ENCODE assay signal across 1 cellular context in the genomic region with DNA sequence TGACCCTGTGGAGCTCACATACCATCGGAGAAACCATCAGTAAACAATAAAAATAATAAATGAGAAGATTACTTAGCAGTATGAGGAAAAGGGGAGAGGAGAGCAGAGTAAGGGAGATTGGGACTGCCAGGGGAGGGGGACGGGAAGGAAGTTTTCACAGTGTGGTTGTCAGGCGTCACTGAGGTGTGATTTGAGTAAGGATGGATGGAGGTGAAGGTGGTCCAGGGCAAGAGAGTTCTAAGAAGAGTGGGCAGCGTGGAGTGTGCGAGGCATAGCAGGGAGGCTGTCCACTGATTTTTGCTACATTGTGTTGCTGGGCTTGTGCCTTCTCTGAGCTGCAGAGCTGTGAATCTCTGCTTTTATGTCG.
TF ChIP-seq lines count a peak whose summit lies in the region.

No MANE protein-coding gene starts in this region.

TF ChIP-seq in GM23338, 12 proteins besides CTCF, POLR2A, EP300 and RAD21:
- TF ChIP-seq REST (IDR thresholded peaks at IDR 0.05; ENCODE audit: unreplicated experiment), result no peak
- TF ChIP-seq EZH2 (IDR thresholded peaks at IDR 0.05; ENCODE audit: low read depth, unreplicated experiment), result no peak
- TF ChIP-seq NANOG (IDR thresholded peaks at IDR 0.05; ENCODE audit: borderline replicate concordance), result no peak
- no peak for TF ChIP-seq EZH2phosphoT487 (IDR thresholded peaks at IDR 0.05; ENCODE audit: unreplicated experiment)
- TF ChIP-seq CREB1 (CRISPR knock-in tag; IDR thresholded peaks at IDR 0.05; ENCODE audit: low read depth), result no peak
- TF ChIP-seq ZNF462 (CRISPR knock-in tag; IDR thresholded peaks at IDR 0.05), result no peak
- TF ChIP-seq STAT1 (IDR thresholded peaks at IDR 0.05; ENCODE audit: unreplicated experiment), result no peak
- no peak for TF ChIP-seq ZNF331 (CRISPR knock-in tag; IDR thresholded peaks at IDR 0.05; ENCODE audit: low read depth)
- TF ChIP-seq ZNF114 (CRISPR knock-in tag; IDR thresholded peaks at IDR 0.05), result no peak
- TF ChIP-seq JUNB (IDR thresholded peaks at IDR 0.05; ENCODE audit: unreplicated experiment), result no peak
- TF ChIP-seq POLR2AphosphoS5 (IDR thresholded peaks at IDR 0.05; ENCODE audit: low read depth), result no peak
- no peak for TF ChIP-seq ETS1 (IDR thresholded peaks at IDR 0.05)
